18 cellular contexts compared by ENCODE assay signal in genomic region chr1:87236585-87236984, GRCh38.
DNase-seq lines count a peak whose midpoint lies in the region; ATAC-seq, FAIRE-seq and TF ChIP-seq lines count a peak whose summit lies in the region.
"Had no signal": no experiment of that assay in that cellular context is flagged by ENCODE, and none has a peak within 500 bp of the region (broad histone marks: within the 10 kb centered on the region; RNA-seq: fewer than 3 reads in every experiment).

No MANE protein-coding gene starts in this region.

- in situ Hi-C loops in HepG2 (cut with HindIII; ENCODE audit: extremely low pct_ligation_motif_present, low pct_unique_long_range_greater_than_20kb) = no loop called here

- H3K4me2 ChIP-seq in HepG2 (ENCODE audit: low read depth, low read length) (no peak overlapping the region), fibroblast of lung (ENCODE audit: extremely low read depth, insufficient read depth, low read length) (peak overlapping the region; percentile 28)

- TF ChIP-seq POLR2A in HepG2 (IDR thresholded peaks at IDR 0.05; ENCODE audit: insufficient read depth in 1 of 2, low read depth in 2 of 2, low read length in 2 of 2) = no peak
- no peak for TF ChIP-seq POLR2A in right lobe of liver (IDR thresholded peaks at IDR 0.05)

- H3K9me3 ChIP-seq in HepG2 (ENCODE audit: low read length) (no peaks in the 10 kb centered on the region), right lobe of liver (no peaks in the 10 kb centered on the region), fibroblast of lung (ENCODE audit: control insufficient read depth, insufficient read depth, low read depth, low read length) (no peaks in the 10 kb centered on the region), endodermal cell (ENCODE audit: control insufficient read depth, low read length) (no peaks in the 10 kb centered on the region)
- H3K9me3 ChIP-seq: Peyer's patch had no signal

- FAIRE-seq in HepG2 (lab: Jason Lieb, UNC) = no peak

- POLR2A ChIA-PET in HepG2 (lab: Yijun Ruan, JAX) = no interaction called here

- H4K20me1 ChIP-seq in HepG2 (ENCODE audit: insufficient read depth, low read length) (no peaks in the 10 kb centered on the region), fibroblast of lung (ENCODE audit: control insufficient read depth, extremely low read depth, insufficient read depth, low read length) (no peaks in the 10 kb centered on the region)

- H3K9me3 Mint-ChIP-seq in endodermal cell = no peaks in the 10 kb centered on the region

- ATAC-seq in HepG2 (no peak), right lobe of liver (no peak)
- ATAC-seq: SK-N-SH treated with all-trans-retinoic acid at 6 μM for 48 hours had no signal

- H2AFZ ChIP-seq in HepG2 (ENCODE audit: low read length) = no peak overlapping the region
- peak overlapping the region; percentile 76 for H2AFZ ChIP-seq in fibroblast of lung (ENCODE audit: low read length)

- TF ChIP-seq RAD21 in HepG2 (CRISPR knock-in tag; IDR thresholded peaks at IDR 0.05) = no peak

- TF ChIP-seq CTCF in HepG2 (CRISPR knock-in tag; IDR thresholded peaks at IDR 0.05) (no peak), right lobe of liver (IDR thresholded peaks at IDR 0.05) (no peak), fibroblast of lung (conservative IDR thresholded peaks at IDR 0.05 in 1 of 2, IDR thresholded peaks at IDR 0.05 in 1 of 2; ENCODE audit: low read depth in 1 of 2, low read length in 2 of 2) (no peak), endodermal cell (conservative IDR thresholded peaks at IDR 0.05) (no peak)

- DNase-seq in HepG2 (ENCODE audit: low spot score) (no peak), right lobe of liver (no peak), OCI-M1 (lab: John Stamatoyannopoulos, UW) (peak; percentile 5), fibroblast of lung (ENCODE audit: low read depth in 2 of 2) (peak; percentile 23 to 31), hypothalamus (lab: John Stamatoyannopoulos, UW) (no peak), endodermal cell (no peak), GDM1 (lab: John Stamatoyannopoulos, UW) (no peak)
- DNase-seq in activated CD4-positive, alpha-beta T cell treated with anti-CD3 and anti-CD28 coated beads for 1 hour = no peak
- DNase-seq: DMS53, H7, NCI-H1092 treated with DMSO at 0.1 percent for 48 hours, NCI-H187, NCI-H510A, NCI-H82, Peyer's patch, SHP77 had no signal

- intact Hi-C loops in HepG2 (cut with micrococcal nuclease; ENCODE audit: unreplicated experiment) = no loop called here
- intact Hi-C loops in right lobe of liver (cut with DNase I) = no loop called here

- H3K27me3 Mint-ChIP-seq in endodermal cell (ENCODE audit: insufficient read depth) = peaks cover 3% of the 10 kb centered on the region

- H3K9ac ChIP-seq in HepG2 (ENCODE audit: insufficient read depth, low read depth, low read length) (no peak overlapping the region), fibroblast of lung (ENCODE audit: insufficient read depth, low read length) (no peak overlapping the region), endodermal cell (ENCODE audit: extremely low read depth, low read length, poor library complexity, severe bottlenecking) (no peak overlapping the region)

- no peak overlapping the region for H3K4me3 Mint-ChIP-seq in endodermal cell

- TF ChIP-seq EP300 in HepG2 (IDR thresholded peaks at IDR 0.05; ENCODE audit: low read depth in 2 of 2, low read length in 2 of 2) (no peak), HepG2 (CRISPR knock-in tag; IDR thresholded peaks at IDR 0.05; ENCODE audit: borderline replicate concordance) (no peak)

- H3K4me3 ChIP-seq in HepG2 (replicated peaks in 1 of 3; ENCODE audit: insufficient read depth in 1 of 3, low read depth in 2 of 3, low read length in 3 of 3) (no peak overlapping the region), right lobe of liver (no peak overlapping the region), fibroblast of lung (replicated peaks in 1 of 4; ENCODE audit: control extremely low read depth in 1 of 4, insufficient read depth in 1 of 4, low read depth in 3 of 4, low read length in 4 of 4) (no peak overlapping the region), endodermal cell (ENCODE audit: low read length) (no peak overlapping the region)
- H3K4me3 ChIP-seq: Peyer's patch had no signal

- no peaks in the 10 kb centered on the region for H3K36me3 Mint-ChIP-seq in endodermal cell (ENCODE audit: low read depth)

- 12% methylated on average over 2 of the region's 2 CpGs for WGBS in HepG2 (ENCODE audit: low lambda C conversion rate)
- WGBS in right lobe of liver (ENCODE audit: insufficient coverage, low coverage, low lambda C conversion rate, missing lambda C conversion rate) = 62% methylated on average over 2 of the region's 2 CpGs
- 96 to 100% methylated on average over 2 of the region's 2 CpGs for WGBS in endodermal cell (ENCODE audit: insufficient coverage in 1 of 2, insufficient read length in 1 of 2), 2 experiments

- no TSS peak for BruUV-seq in HepG2 (replicated peaks; lab: Mats Ljungman, UMichigan)

- H3K27me3 ChIP-seq in HepG2 (ENCODE audit: control insufficient read depth in 1 of 2, insufficient read depth in 2 of 2, low read length in 2 of 2) (peaks cover 2 to 9% of the 10 kb centered on the region in 2 experiments; a peak in 3 of 5 replicates), right lobe of liver (no peaks in the 10 kb centered on the region), fibroblast of lung (ENCODE audit: control insufficient read depth, insufficient read depth, low read length) (no peaks in the 10 kb centered on the region), endodermal cell (ENCODE audit: control insufficient read depth, insufficient read depth, low read length, poor library complexity, severe bottlenecking) (no peaks in the 10 kb centered on the region)
- H3K27me3 ChIP-seq: Peyer's patch had no signal

- CTCF ChIA-PET in HepG2 (lab: Yijun Ruan, JAX; ENCODE audit: low intra/inter-chr PET ratio, low total read pairs) = no interaction called here

- H3K27ac ChIP-seq in HepG2 (ENCODE audit: extremely low read length, insufficient read depth, low read length) = no peak overlapping the region
- H3K27ac ChIP-seq in right lobe of liver = no peak overlapping the region
- peak overlapping the region; percentile 40 for H3K27ac ChIP-seq in fibroblast of lung (ENCODE audit: insufficient read depth, low read length)
- H3K27ac ChIP-seq in endodermal cell (ENCODE audit: low read depth, low read length) = no peak overlapping the region
- H3K27ac ChIP-seq: C4-2B, Peyer's patch had no signal

- H3K4me1 Mint-ChIP-seq in endodermal cell = no peaks in the 10 kb centered on the region

- H3K4me1 ChIP-seq in HepG2 (ENCODE audit: insufficient read depth, low read length) (no peaks in the 10 kb centered on the region), right lobe of liver (no peaks in the 10 kb centered on the region), fibroblast of lung (ENCODE audit: control insufficient read depth, extremely low read depth, insufficient read depth, low read length) (peaks cover 3% of the 10 kb centered on the region), endodermal cell (ENCODE audit: control insufficient read depth, insufficient read depth, low read length) (no peaks in the 10 kb centered on the region)
- H3K4me1 ChIP-seq: Peyer's patch had no signal

- no peak overlapping the region for H3K27ac Mint-ChIP-seq in endodermal cell

- H3K36me3 ChIP-seq in HepG2 (replicated peaks in 1 of 2; ENCODE audit: control insufficient read depth in 1 of 2, insufficient read depth in 2 of 2, low read length in 2 of 2) = no peaks in the 10 kb centered on the region
- H3K36me3 ChIP-seq in right lobe of liver = no peaks in the 10 kb centered on the region
- no peaks in the 10 kb centered on the region for H3K36me3 ChIP-seq in fibroblast of lung (ENCODE audit: control insufficient read depth, insufficient read depth, low read length)
- H3K36me3 ChIP-seq in endodermal cell (ENCODE audit: control insufficient read depth, insufficient read depth, low read length) = no peaks in the 10 kb centered on the region
- H3K36me3 ChIP-seq: Peyer's patch had no signal

- H3K79me2 ChIP-seq in HepG2 (ENCODE audit: insufficient read depth, low read length) (no peaks in the 10 kb centered on the region), fibroblast of lung (ENCODE audit: control insufficient read depth, insufficient read depth, low read length) (no peaks in the 10 kb centered on the region)

TF ChIP-seq in HepG2, 621 proteins besides CTCF, POLR2A, EP300 and RAD21:
- TF ChIP-seq NFIC (IDR thresholded peaks at IDR 0.05; ENCODE audit: low read length) (no peak), FOSL1 (CRISPR knock-in tag; IDR thresholded peaks at IDR 0.05; ENCODE audit: borderline replicate concordance) (no peak), MAFF (IDR thresholded peaks at IDR 0.05; ENCODE audit: low read depth, low read length) (0 out of 2 replicates have a peak, but pooled peaks have one; percentile 4), MAFK (conservative IDR thresholded peaks at IDR 0.05 in 1 of 2, IDR thresholded peaks at IDR 0.05 in 1 of 2; ENCODE audit: low read length in 2 of 2) (peak in 1 of 2 experiments; percentile 54; a peak in 2 of 4 replicates), FOXM1 (CRISPR knock-in tag; IDR thresholded peaks at IDR 0.05) (no peak), ATF7 (IDR thresholded peaks at IDR 0.05) (no peak), ATF7 (CRISPR knock-in tag; IDR thresholded peaks at IDR 0.05) (no peak)

Comparison
In these comparisons a context has a peak if more than half of its experiments do, and no peak if none do; other contexts are left out.
1. DNase-seq: peak in OCI-M1 (single experiment) and fibroblast of lung (2 of 2); none in HepG2 (single experiment), right lobe of liver (0 of 3), hypothalamus (0 of 51), endodermal cell (single experiment), activated CD4-positive, alpha-beta T cell treated with anti-CD3 and anti-CD28 coated beads for 1 hour (single experiment) and GDM1 (single experiment).